ENCODE assay signal across 8 cellular contexts in the genomic region with DNA sequence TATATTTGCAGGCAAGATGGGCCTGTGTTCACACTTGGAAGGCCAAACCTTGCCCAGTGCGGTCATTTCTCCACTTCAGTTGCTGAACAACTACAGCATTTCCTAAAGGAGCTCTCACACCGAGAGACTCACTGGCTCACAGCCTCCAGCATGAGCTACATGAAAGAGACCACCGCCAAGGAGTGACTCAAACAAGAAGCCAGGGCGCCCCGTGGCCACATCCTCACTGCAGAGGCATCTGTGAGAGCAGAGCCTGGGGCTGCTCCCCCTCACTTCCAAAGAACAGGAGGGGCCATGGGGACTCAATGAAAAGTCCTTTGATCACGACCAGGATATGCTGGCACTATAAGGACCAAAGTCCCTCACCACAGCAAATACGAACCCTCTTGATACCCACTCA.
A peak's percentile ranks its signal among the peaks of the same experiment; 100 is the strongest.
DNase-seq lines count a peak whose midpoint lies in the region; FAIRE-seq and TF ChIP-seq lines count a peak whose summit lies in the region.

No MANE protein-coding gene starts in this region.

- FAIRE-seq in RCC 7860 (lab: Jason Lieb, UNC): peak; percentile 86
- no peak for FAIRE-seq in D721Med (lab: Jason Lieb, UNC)

- DNase-seq in ELR (ENCODE audit: low read depth) (peak; percentile 49), RCC 7860 (ENCODE audit: low spot score) (peak; percentile 84), activated gamma-delta T cell treated with Interleukin-2 at 50 U/mL for 16 hours (peak; percentile 83), NCI-H1092 (lab: John Stamatoyannopoulos, UW) (no peak), GOT3 (lab: John Stamatoyannopoulos, UW) (no peak), D721Med (ENCODE audit: insufficient read length, low spot score) (no peak), epidermal melanocyte (ENCODE audit: insufficient read length, low spot score) (no peak)
- peak; percentile 17 to 45 (median 32) for DNase-seq in stimulated activated CD4-positive, alpha-beta T cell treated with anti-CD3 and anti-CD28 coated beads, Interleukin-1b, Interleukin-23, amount 100 ng/mL, for 24 hours (ENCODE audit: low read depth in 4 of 4, low spot score in 1 of 4)

- TF ChIP-seq CTCF in D721Med (IDR thresholded peaks at IDR 0.05; ENCODE audit: insufficient read depth, missing control alignments): no peak

Comparison
In these comparisons a context has a peak if more than half of its experiments do, and no peak if none do; other contexts are left out.
1. DNase-seq: peak in ELR (single experiment), RCC 7860 (single experiment), activated gamma-delta T cell treated with Interleukin-2 at 50 U/mL for 16 hours (single experiment) and stimulated activated CD4-positive, alpha-beta T cell treated with anti-CD3 and anti-CD28 coated beads, Interleukin-1b, Interleukin-23, amount 100 ng/mL, for 24 hours (4 of 4); none in NCI-H1092 (single experiment), GOT3 (single experiment), D721Med (single experiment) and epidermal melanocyte (single experiment).